30 cellular contexts compared by ENCODE assay signal in genomic region chr12:68534108-68534507, GRCh38.
"Had no signal": no experiment of that assay in that cellular context is flagged by ENCODE, and none has a peak within 500 bp of the region (broad histone marks: within the 10 kb centered on the region; RNA-seq: fewer than 3 reads in every experiment).

No MANE protein-coding gene starts in this region.

- H3K4me3 ChIP-seq: ovary, psoas muscle, skin epidermis, smooth muscle cell, spleen, suprapubic skin, testis, tibial nerve, upper lobe of left lung, vagina had no signal

- H3K9me3 ChIP-seq: ovary, psoas muscle, spleen, suprapubic skin, testis, upper lobe of left lung, vagina had no signal

- H3K4me2 ChIP-seq: smooth muscle cell had no signal

- H3K4me1 ChIP-seq: psoas muscle, testis had no signal

- H3K27me3 ChIP-seq: ovary, spleen, suprapubic skin, testis, tibial nerve, upper lobe of left lung, vagina had no signal

- H3K36me3 ChIP-seq: ovary, spleen, suprapubic skin, tibial nerve, upper lobe of left lung, vagina had no signal

- H3K9ac ChIP-seq: parathyroid adenoma had no signal

- FAIRE-seq: urothelium cell line had no signal

- ATAC-seq: naive thymus-derived CD8-positive, alpha-beta T cell; natural killer cell treated with Interleukin-12 subunit alpha and Interleukin-12 subunit beta and Interleukin-15 and Interleukin-18, amount 100 ng/mL, for 72 hours; psoas muscle; right cardiac atrium; sciatic nerve; stimulated activated memory B cell treated with anti-CD40 and anti-IgM and Interleukin-4, amounts not matched to agents 10 μg/mL and 1 μg/mL and 100 μg/mL, for 72 hours; stimulated activated naive CD8-positive, alpha-beta T cell treated with anti-CD3 and anti-CD28 coated beads, Interleukin-15, amount 100 ng/mL, for 72 hours; stimulated activated naive CD8-positive, alpha-beta T cell treated with anti-CD3 and anti-CD28 coated beads, Interleukin-15, Interleukin-2, amounts not matched to agents 100 U/mL and 50 U/mL, for 24 hours had no signal

- DNase-seq: naive thymus-derived CD8-positive, alpha-beta T cell; nephron progenitor cell; occipital lobe; ovary; posterior cingulate gyrus; psoas muscle; spleen; stimulated activated CD4-positive, alpha-beta T cell treated with anti-CD3 and anti-CD28 coated beads, Interleukin-12 subunit alpha, Interleukin-12 subunit beta, amount 100 ng/mL, for 4 hours; stimulated activated CD4-positive, alpha-beta T cell treated with anti-CD3 and anti-CD28 coated beads, Interleukin-1b, Interleukin-23, amount 100 ng/mL, for 48 hours; stimulated activated CD4-positive, alpha-beta T cell treated with anti-CD3 and anti-CD28 coated beads, Interleukin-4, amount 100 ng/mL, for 1 hour; stimulated activated CD4-positive, alpha-beta T cell treated with anti-CD3 and anti-CD28 coated beads, Interleukin-4, amount 100 ng/mL, for 4 hours; stimulated activated CD8-positive, alpha-beta memory T cell treated with anti-CD3 and anti-CD28 coated beads, Interleukin-4, amount 100 ng/mL, for 48 hours; stimulated activated naive CD4-positive, alpha-beta T cell; stimulated activated naive CD8-positive, alpha-beta T cell treated with anti-CD3 and anti-CD28 coated beads, Interleukin-15, amount 100 ng/mL, for 72 hours; stimulated activated naive CD8-positive, alpha-beta T cell treated with anti-CD3 and anti-CD28 coated beads, Interleukin-15, Interleukin-2, amounts not matched to agents 100 U/mL and 50 U/mL, for 24 hours; substantia nigra; testis; trophoblast cell; upper lobe of left lung had no signal

- H3K79me2 ChIP-seq: parathyroid adenoma had no signal

- H2AFZ ChIP-seq: parathyroid adenoma had no signal

- H3K27ac ChIP-seq: ovary, parathyroid adenoma, psoas muscle, skin epidermis, suprapubic skin, testis, upper lobe of left lung, vagina had no signal
